In genomic region chr11:47105974-47106373, GRCh38 we compare ENCODE assay signal across 16 cellular contexts.
DNase-seq lines count a peak whose midpoint lies in the region; TF ChIP-seq lines count a peak whose summit lies in the region.
"Had no signal": no experiment of that assay in that cellular context is flagged by ENCODE, and none has a peak within 500 bp of the region (broad histone marks: within the 10 kb centered on the region; RNA-seq: fewer than 3 reads in every experiment).

No MANE protein-coding gene starts in this region.

- H3K79me2 ChIP-seq in hepatocyte = no peaks in the 10 kb centered on the region

- peak; percentile 28 for DNase-seq in DMS53 (lab: John Stamatoyannopoulos, UW)
- DNase-seq in DMS53 treated with DMSO at 0.1 percent for 48 hours (lab: John Stamatoyannopoulos, UW; ENCODE audit: unreplicated experiment) = no peak
- DNase-seq in hepatocyte (ENCODE audit: low spot score) = peak; percentile 40
- no peak for DNase-seq in nephron progenitor cell
- no peak for DNase-seq in ureter (ENCODE audit: low spot score)
- DNase-seq in COLO829 (ENCODE audit: low spot score) = no peak
- DNase-seq in NAMALWA (ENCODE audit: low spot score) = no peak
- no peak for DNase-seq in dermis blood vessel endothelial cell
- DNase-seq: 8988T, DMS 273 treated with DMSO at 0.1 percent for 48 hours, NCI-H1105, NCI-H2081 treated with DMSO at 0.1 percent for 48 hours, NCI-H446 treated with DMSO at 0.1 percent for 48 hours, OCI-M1, Right ventricle myocardium superior had no signal

- no peaks in the 10 kb centered on the region for H3K27me3 Mint-ChIP-seq in nephron progenitor cell (ENCODE audit: low read depth, poor library complexity)

- H3K36me3 ChIP-seq in hepatocyte (replicated peaks; ENCODE audit: insufficient read depth, low read depth) = no peaks in the 10 kb centered on the region

- peak overlapping the region; percentile 76 for H3K27ac Mint-ChIP-seq in nephron progenitor cell
- H3K27ac Mint-ChIP-seq: CD14-positive monocyte had no signal

- no peak overlapping the region for H3K4me3 ChIP-seq in hepatocyte

- H3K36me3 Mint-ChIP-seq in nephron progenitor cell (ENCODE audit: low read depth) = no peaks in the 10 kb centered on the region
- H3K36me3 Mint-ChIP-seq: CD14-positive monocyte had no signal

- 61% methylated on average over 3 of the region's 3 CpGs for WGBS in hepatocyte (ENCODE audit: low lambda C conversion rate, missing lambda C conversion rate)

- H3K4me1 Mint-ChIP-seq in nephron progenitor cell = peaks cover 80% of the 10 kb centered on the region

- no peaks in the 10 kb centered on the region for H3K9me3 Mint-ChIP-seq in nephron progenitor cell

- H3K9me3 ChIP-seq in hepatocyte (ENCODE audit: low read depth) = no peaks in the 10 kb centered on the region

- H3K9me2 ChIP-seq in hepatocyte (replicated peaks; ENCODE audit: insufficient read depth) = no peaks in the 10 kb centered on the region

- H3K4me3 Mint-ChIP-seq in nephron progenitor cell = no peak overlapping the region
- H3K4me3 Mint-ChIP-seq: CD14-positive monocyte had no signal

- no peak overlapping the region for H3K27ac ChIP-seq in hepatocyte

- H4K20me1 ChIP-seq in hepatocyte (ENCODE audit: insufficient read depth, poor library complexity, severe bottlenecking) = no peaks in the 10 kb centered on the region

- no peak overlapping the region for H3K4me2 ChIP-seq in hepatocyte

- TF ChIP-seq CTCF in hepatocyte (IDR thresholded peaks at IDR 0.05; ENCODE audit: poor library complexity) = no peak
- TF ChIP-seq CTCF in nephron progenitor cell (IDR thresholded peaks at IDR 0.05) = no peak

- H3K27me3 ChIP-seq in hepatocyte = no peaks in the 10 kb centered on the region

- peaks cover 3% of the 10 kb centered on the region for H3K4me1 ChIP-seq in hepatocyte (ENCODE audit: insufficient read depth)

- no peak overlapping the region for H2AFZ ChIP-seq in hepatocyte

Comparison
In these comparisons a context has a peak if more than half of its experiments do, and no peak if none do; other contexts are left out.
1. DNase-seq: peak in DMS53 (single experiment) and hepatocyte (single experiment); none in DMS53 treated with DMSO at 0.1 percent for 48 hours (single experiment), nephron progenitor cell (single experiment), ureter (single experiment), COLO829 (single experiment), NAMALWA (single experiment) and dermis blood vessel endothelial cell (single experiment).